ENCODE assay signal across 1 cellular context in the genomic region with DNA sequence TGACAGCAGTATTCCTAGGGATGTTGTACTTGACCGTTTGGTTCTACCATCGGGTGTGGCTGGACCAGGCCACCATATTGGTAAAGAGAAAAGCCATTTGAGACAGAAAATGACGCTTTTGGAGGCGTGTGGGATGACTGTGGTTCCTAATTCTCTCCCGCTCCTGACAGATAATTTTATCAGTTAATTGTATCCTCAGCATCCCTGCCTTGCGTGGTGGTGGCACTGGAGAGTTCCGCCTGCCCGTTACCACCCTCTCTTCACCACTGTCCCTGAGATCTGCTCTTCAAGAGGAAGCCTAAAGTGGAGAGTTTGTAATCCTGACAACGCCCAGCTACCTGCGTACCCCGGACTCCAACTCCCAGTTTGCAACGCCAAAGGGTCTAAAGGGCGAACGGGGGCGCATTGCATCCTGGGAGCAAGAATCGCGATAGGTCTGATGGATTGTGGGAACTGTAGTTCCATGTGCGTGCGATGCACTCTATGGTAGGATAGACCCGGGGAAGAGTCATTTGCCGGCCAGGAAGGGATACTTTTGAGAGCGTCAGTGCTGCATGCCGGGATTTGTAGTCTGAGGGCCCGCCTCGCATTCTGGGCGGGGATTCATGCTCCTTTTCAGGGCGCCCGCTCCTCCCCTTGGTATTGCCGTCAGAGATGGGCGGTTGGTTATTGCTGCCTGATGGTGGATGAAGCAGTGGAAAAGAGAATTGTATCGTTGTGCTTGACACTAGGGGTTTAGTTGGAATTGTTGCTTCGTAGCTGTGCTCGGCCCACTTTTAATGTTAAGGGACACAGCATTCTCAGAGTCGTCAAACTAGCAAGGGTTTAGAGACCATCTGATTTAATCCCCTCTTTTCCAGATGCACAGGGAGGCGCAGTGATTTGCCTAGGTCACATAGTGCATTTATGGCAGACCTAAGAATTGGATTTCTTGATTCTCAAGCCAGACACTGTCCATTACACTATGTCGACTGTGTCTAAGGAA.
TF ChIP-seq lines count a peak whose summit lies in the region.

No MANE protein-coding gene starts in this region.

TF ChIP-seq in K562, 482 proteins besides CTCF, POLR2A, EP300 and RAD21 (continued from another document and continues in another):
- TF ChIP-seq, protein P1, sequence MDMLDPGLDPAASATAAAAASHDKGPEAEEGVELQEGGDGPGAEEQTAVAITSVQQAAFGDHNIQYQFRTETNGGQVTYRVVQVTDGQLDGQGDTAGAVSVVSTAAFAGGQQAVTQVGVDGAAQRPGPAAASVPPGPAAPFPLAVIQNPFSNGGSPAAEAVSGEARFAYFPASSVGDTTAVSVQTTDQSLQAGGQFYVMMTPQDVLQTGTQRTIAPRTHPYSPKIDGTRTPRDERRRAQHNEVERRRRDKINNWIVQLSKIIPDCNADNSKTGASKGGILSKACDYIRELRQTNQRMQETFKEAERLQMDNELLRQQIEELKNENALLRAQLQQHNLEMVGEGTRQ (CRISPR knock-in tag; IDR thresholded peaks at IDR 0.05): no peak
- peak; percentile 67 to 79; a peak in 3 of 4 replicates for TF ChIP-seq TEAD1 (CRISPR knock-in tag; IDR thresholded peaks at IDR 0.05)
- TF ChIP-seq ZNF140 (CRISPR knock-in tag; IDR thresholded peaks at IDR 0.05): no peak
- TF ChIP-seq, protein P2, sequence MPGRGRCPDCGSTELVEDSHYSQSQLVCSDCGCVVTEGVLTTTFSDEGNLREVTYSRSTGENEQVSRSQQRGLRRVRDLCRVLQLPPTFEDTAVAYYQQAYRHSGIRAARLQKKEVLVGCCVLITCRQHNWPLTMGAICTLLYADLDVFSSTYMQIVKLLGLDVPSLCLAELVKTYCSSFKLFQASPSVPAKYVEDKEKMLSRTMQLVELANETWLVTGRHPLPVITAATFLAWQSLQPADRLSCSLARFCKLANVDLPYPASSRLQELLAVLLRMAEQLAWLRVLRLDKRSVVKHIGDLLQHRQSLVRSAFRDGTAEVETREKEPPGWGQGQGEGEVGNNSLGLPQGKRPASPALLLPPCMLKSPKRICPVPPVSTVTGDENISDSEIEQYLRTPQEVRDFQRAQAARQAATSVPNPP (IDR thresholded peaks at IDR 0.05; ENCODE audit: borderline replicate concordance, insufficient read depth, insufficient read length): no peak
- 0 out of 2 replicates have a peak, but pooled peaks have one; percentile 15 for TF ChIP-seq ZBTB33 (CRISPR knock-in tag; IDR thresholded peaks at IDR 0.05)
- 0 out of 2 replicates have a peak, but pooled peaks have one; percentile 63 for TF ChIP-seq TRIM28 (IDR thresholded peaks at IDR 0.05)
- TF ChIP-seq HCFC1 (IDR thresholded peaks at IDR 0.05; ENCODE audit: low read depth, low read length): peak; percentile 98
- TF ChIP-seq LEF1 (IDR thresholded peaks at IDR 0.05): no peak
- TF ChIP-seq ZNF764 (CRISPR knock-in tag; IDR thresholded peaks at IDR 0.05; ENCODE audit: low read depth): no peak
- TF ChIP-seq BDP1 (IDR thresholded peaks at IDR 0.05; ENCODE audit: insufficient read depth, insufficient read length): no peak
- TF ChIP-seq KAT8 (IDR thresholded peaks at IDR 0.05; ENCODE audit: low read depth): 0 out of 2 replicates have a peak, but pooled peaks have one; percentile 17
- TF ChIP-seq ZNF274 (IDR thresholded peaks at IDR 0.05; ENCODE audit: borderline replicate concordance, low read depth, low read length): no peak
- no peak for TF ChIP-seq NCOA2 (IDR thresholded peaks at IDR 0.05; ENCODE audit: partially characterized antibody in 2 of 2)
- TF ChIP-seq, protein P3, sequence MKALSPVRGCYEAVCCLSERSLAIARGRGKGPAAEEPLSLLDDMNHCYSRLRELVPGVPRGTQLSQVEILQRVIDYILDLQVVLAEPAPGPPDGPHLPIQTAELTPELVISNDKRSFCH (CRISPR knock-in tag; IDR thresholded peaks at IDR 0.05): no peak
- TF ChIP-seq, protein P3 (tag; IDR thresholded peaks at IDR 0.05): peak; percentile 95
- TF ChIP-seq ETV5 (CRISPR knock-in tag; IDR thresholded peaks at IDR 0.05; ENCODE audit: low read depth): peak; percentile 47; the same call in 1 of the 2 replicates
- TF ChIP-seq BCLAF1 (IDR thresholded peaks at IDR 0.05; ENCODE audit: borderline replicate concordance in 1 of 2, control insufficient read depth in 1 of 2, low read depth in 2 of 2, low read length in 1 of 2): 0 out of 4 replicates have a peak, but pooled peaks of 1 of the 2 experiments have one; percentile 75
- TF ChIP-seq SETDB1 (IDR thresholded peaks at IDR 0.05; ENCODE audit: low read length): no peak
- TF ChIP-seq PML (IDR thresholded peaks at IDR 0.05; ENCODE audit: low read length): peak; percentile 68; the same call in 1 of the 2 replicates
- TF ChIP-seq EZH2 (IDR thresholded peaks at IDR 0.05; ENCODE audit: borderline replicate concordance, low read depth, low read length): no peak
- no peak for TF ChIP-seq ZNF780A (CRISPR knock-in tag; IDR thresholded peaks at IDR 0.05)
- TF ChIP-seq STAT5A (IDR thresholded peaks at IDR 0.05; ENCODE audit: borderline replicate concordance, low read length): no peak; the same call in 1 of the 2 replicates
- TF ChIP-seq ZNF436 (CRISPR knock-in tag; IDR thresholded peaks at IDR 0.05): no peak
- TF ChIP-seq SREBF2 (CRISPR knock-in tag; IDR thresholded peaks at IDR 0.05): peak; percentile 76; the same call in 1 of the 2 replicates
- no peak for TF ChIP-seq ZNF778 (CRISPR knock-in tag; IDR thresholded peaks at IDR 0.05)
- TF ChIP-seq ZNF785 (CRISPR knock-in tag; IDR thresholded peaks at IDR 0.05): no peak
- TF ChIP-seq, protein P4, sequence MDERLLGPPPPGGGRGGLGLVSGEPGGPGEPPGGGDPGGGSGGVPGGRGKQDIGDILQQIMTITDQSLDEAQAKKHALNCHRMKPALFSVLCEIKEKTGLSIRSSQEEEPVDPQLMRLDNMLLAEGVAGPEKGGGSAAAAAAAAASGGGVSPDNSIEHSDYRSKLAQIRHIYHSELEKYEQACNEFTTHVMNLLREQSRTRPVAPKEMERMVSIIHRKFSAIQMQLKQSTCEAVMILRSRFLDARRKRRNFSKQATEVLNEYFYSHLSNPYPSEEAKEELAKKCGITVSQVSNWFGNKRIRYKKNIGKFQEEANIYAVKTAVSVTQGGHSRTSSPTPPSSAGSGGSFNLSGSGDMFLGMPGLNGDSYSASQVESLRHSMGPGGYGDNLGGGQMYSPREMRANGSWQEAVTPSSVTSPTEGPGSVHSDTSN (CRISPR knock-in tag; IDR thresholded peaks at IDR 0.05; ENCODE audit: low read depth): no peak
- TF ChIP-seq, protein P4 (tag; conservative IDR thresholded peaks at IDR 0.05; ENCODE audit: low read depth): no peak
- TF ChIP-seq LCOR (CRISPR knock-in tag; IDR thresholded peaks at IDR 0.05): 0 out of 2 replicates have a peak, but pooled peaks have one; percentile 45
- no peak for TF ChIP-seq ZNF696 (CRISPR knock-in tag; conservative IDR thresholded peaks at IDR 0.05)
- TF ChIP-seq CHD1 (IDR thresholded peaks at IDR 0.05; ENCODE audit: low read length): peak; percentile 92
- TF ChIP-seq ZNF3 (CRISPR knock-in tag; IDR thresholded peaks at IDR 0.05): no peak
- no peak for TF ChIP-seq PPARD (CRISPR knock-in tag; IDR thresholded peaks at IDR 0.05)
- TF ChIP-seq PHTF2 (CRISPR knock-in tag; IDR thresholded peaks at IDR 0.05): no peak
- no peak for TF ChIP-seq ZNF444 (CRISPR knock-in tag; IDR thresholded peaks at IDR 0.05)
- TF ChIP-seq PHF21A (IDR thresholded peaks at IDR 0.05; ENCODE audit: borderline replicate concordance, low read depth): no peak
- TF ChIP-seq ZNF277 (CRISPR knock-in tag; IDR thresholded peaks at IDR 0.05; ENCODE audit: borderline replicate concordance): no peak
- TF ChIP-seq ATF7 (IDR thresholded peaks at IDR 0.05): peak; percentile 87
- TF ChIP-seq IFI16 (CRISPR knock-in tag; IDR thresholded peaks at IDR 0.05): no peak
- no peak for TF ChIP-seq HOMEZ (CRISPR knock-in tag; IDR thresholded peaks at IDR 0.05)
- TF ChIP-seq, protein P5, sequence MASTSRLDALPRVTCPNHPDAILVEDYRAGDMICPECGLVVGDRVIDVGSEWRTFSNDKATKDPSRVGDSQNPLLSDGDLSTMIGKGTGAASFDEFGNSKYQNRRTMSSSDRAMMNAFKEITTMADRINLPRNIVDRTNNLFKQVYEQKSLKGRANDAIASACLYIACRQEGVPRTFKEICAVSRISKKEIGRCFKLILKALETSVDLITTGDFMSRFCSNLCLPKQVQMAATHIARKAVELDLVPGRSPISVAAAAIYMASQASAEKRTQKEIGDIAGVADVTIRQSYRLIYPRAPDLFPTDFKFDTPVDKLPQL (IDR thresholded peaks at IDR 0.05; ENCODE audit: extremely low read depth, insufficient read length): no peak
- no peak for TF ChIP-seq NR2F6 (CRISPR knock-in tag; IDR thresholded peaks at IDR 0.05)
- no peak for TF ChIP-seq ZNF354B (CRISPR knock-in tag; IDR thresholded peaks at IDR 0.05)
- TF ChIP-seq, protein P6, sequence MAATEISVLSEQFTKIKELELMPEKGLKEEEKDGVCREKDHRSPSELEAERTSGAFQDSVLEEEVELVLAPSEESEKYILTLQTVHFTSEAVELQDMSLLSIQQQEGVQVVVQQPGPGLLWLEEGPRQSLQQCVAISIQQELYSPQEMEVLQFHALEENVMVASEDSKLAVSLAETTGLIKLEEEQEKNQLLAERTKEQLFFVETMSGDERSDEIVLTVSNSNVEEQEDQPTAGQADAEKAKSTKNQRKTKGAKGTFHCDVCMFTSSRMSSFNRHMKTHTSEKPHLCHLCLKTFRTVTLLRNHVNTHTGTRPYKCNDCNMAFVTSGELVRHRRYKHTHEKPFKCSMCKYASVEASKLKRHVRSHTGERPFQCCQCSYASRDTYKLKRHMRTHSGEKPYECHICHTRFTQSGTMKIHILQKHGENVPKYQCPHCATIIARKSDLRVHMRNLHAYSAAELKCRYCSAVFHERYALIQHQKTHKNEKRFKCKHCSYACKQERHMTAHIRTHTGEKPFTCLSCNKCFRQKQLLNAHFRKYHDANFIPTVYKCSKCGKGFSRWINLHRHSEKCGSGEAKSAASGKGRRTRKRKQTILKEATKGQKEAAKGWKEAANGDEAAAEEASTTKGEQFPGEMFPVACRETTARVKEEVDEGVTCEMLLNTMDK (IDR thresholded peaks at IDR 0.05; ENCODE audit: borderline replicate concordance, insufficient read depth, low read depth, low read length, poor library complexity, severe bottlenecking): no peak
